In genomic region chr13:26037302-26037701, GRCh38 we compare ENCODE assay signal across 8 cellular contexts. TPM values are rescaled to one million over a fixed set of nuclear protein-coding genes. Genes with fewer than 3 reads are reported as not detected.
DNase-seq lines count a peak whose midpoint lies in the region; ATAC-seq and TF ChIP-seq lines count a peak whose summit lies in the region.

No MANE protein-coding gene starts in this region.

- TF ChIP-seq CTCF in cardiac muscle cell (IDR thresholded peaks at IDR 0.05; ENCODE audit: low read depth, low read length) (peak; percentile 70), RWPE1 (conservative IDR thresholded peaks at IDR 0.05; ENCODE audit: low read depth) (0 out of 2 replicates have a peak, but pooled peaks have one; percentile 9)

- H3K36me3 ChIP-seq in cardiac muscle cell: no peaks in the 10 kb centered on the region

- H3K4me3 ChIP-seq in cardiac muscle cell: no peak overlapping the region

- no peaks in the 10 kb centered on the region for H3K4me1 ChIP-seq in cardiac muscle cell (ENCODE audit: low read depth)

- CTCF ChIA-PET in RWPE1 (lab: Yijun Ruan, JAX): interaction anchor here (0.5 to 0.7 kb wide), 2 partner anchors 99 to 300 kb away, joined by 3 to 5 read pairs; no protein-coding TSS in a partner anchor

- H3K27ac ChIP-seq in cardiac muscle cell (no peak overlapping the region), RWPE1 (no peak overlapping the region)

- peak in 1 of 2 donors; percentile 43 for DNase-seq in cardiac muscle cell (ENCODE audit: low read depth in 1 of 2, low spot score in 1 of 2)
- DNase-seq in Right ventricle myocardium inferior (ENCODE audit: missing footprints): no peak
- DNase-seq in RWPE1 (ENCODE audit: low spot score): no peak
- peak; percentile 21 for DNase-seq in germinal center (ENCODE audit: low spot score)
- DNase-seq in superior temporal gyrus (ENCODE audit: extremely low spot score): peak; percentile 87
- no peak for DNase-seq in NK-92 (lab: John Stamatoyannopoulos, UW; ENCODE audit: unreplicated experiment)
- no peak for DNase-seq in dedifferentiated amniotic fluid mesenchymal stem cell (ENCODE audit: extremely low spot score)

- no peak for ATAC-seq in Right ventricle myocardium inferior
- no peak for ATAC-seq in HG03520 (IDR thresholded peaks at IDR 0.05; ENCODE audit: unreplicated experiment)

- intact Hi-C loops in Right ventricle myocardium inferior (cut with DNase I): no loop called here

- POLR2A ChIA-PET in RWPE1 (lab: Yijun Ruan, JAX; ENCODE audit: low non-redundant PET): no interaction called here

- H3K9me3 ChIP-seq in cardiac muscle cell (ENCODE audit: low read depth): no peaks in the 10 kb centered on the region

- H3K27me3 ChIP-seq in cardiac muscle cell: no peaks in the 10 kb centered on the region

RNA-seq across cellular contexts. Expression of gene SHISA2, which starts 14.5 kb away (rescaled TPM):
- total RNA-seq in cardiac muscle cell (26.1 and 33.4 TPM in 2 replicates), Right ventricle myocardium inferior (0.22 TPM)
- 11.8 and 16.5 TPM in 2 replicates for polyA plus RNA-seq in cardiac muscle cell

Comparison
In these comparisons a context has a peak if more than half of its experiments do, and no peak if none do; other contexts are left out.
1. RNA of gene SHISA2, which starts 14.5 kb away (total RNA-seq): 26.1 to 33.4 TPM in cardiac muscle cell; 0.22 TPM in Right ventricle myocardium inferior (single experiment); every median in the first group is over 10 times any median in the second.
2. DNase-seq: peak in germinal center (single experiment) and superior temporal gyrus (single experiment); none in Right ventricle myocardium inferior (single experiment), RWPE1 (single experiment), NK-92 (single experiment) and dedifferentiated amniotic fluid mesenchymal stem cell (single experiment).